ENCODE assay signal across 28 cellular contexts in genomic region chr5:109319351-109319750, GRCh38.
"Had no signal": no experiment of that assay in that cellular context is flagged by ENCODE, and none has a peak within 500 bp of the region (broad histone marks: within the 10 kb centered on the region; RNA-seq: fewer than 3 reads in every experiment).

No MANE protein-coding gene starts in this region.

- H3K4me2 ChIP-seq: neural progenitor cell, smooth muscle cell had no signal

- ATAC-seq: natural killer cell; psoas muscle; right cardiac atrium; sciatic nerve; stimulated activated memory B cell treated with anti-CD40 and anti-IgM and Interleukin-4, amounts not matched to agents 10 μg/mL and 1 μg/mL and 100 μg/mL, for 72 hours; stimulated activated naive CD8-positive, alpha-beta T cell treated with anti-CD3 and anti-CD28 coated beads, Interleukin-15, amount 100 ng/mL, for 72 hours; stimulated activated naive CD8-positive, alpha-beta T cell treated with anti-CD3 and anti-CD28 coated beads, Interleukin-15, Interleukin-2, amounts not matched to agents 100 U/mL and 50 U/mL, for 24 hours had no signal

- H3K9ac ChIP-seq: neural progenitor cell, parathyroid adenoma had no signal

- H3K9me3 ChIP-seq: ovary, psoas muscle, spleen, suprapubic skin, testis, tibial artery, transverse colon, upper lobe of right lung, uterus had no signal

- DNase-seq: natural killer cell; occipital lobe; ovary; posterior cingulate gyrus; psoas muscle; right cardiac atrium; spleen; stimulated activated CD4-positive, alpha-beta T cell treated with anti-CD3 and anti-CD28 coated beads, Interleukin-12 subunit alpha, Interleukin-12 subunit beta, amount 100 ng/mL, for 4 hours; stimulated activated CD4-positive, alpha-beta T cell treated with anti-CD3 and anti-CD28 coated beads, Interleukin-1b, Interleukin-23, amount 100 ng/mL, for 48 hours; stimulated activated CD4-positive, alpha-beta T cell treated with anti-CD3 and anti-CD28 coated beads, Interleukin-4, amount 100 ng/mL, for 1 hour; stimulated activated CD4-positive, alpha-beta T cell treated with anti-CD3 and anti-CD28 coated beads, Interleukin-4, amount 100 ng/mL, for 4 hours; stimulated activated CD8-positive, alpha-beta memory T cell treated with anti-CD3 and anti-CD28 coated beads, Interleukin-4, amount 100 ng/mL, for 48 hours; stimulated activated naive CD4-positive, alpha-beta T cell; stimulated activated naive CD8-positive, alpha-beta T cell treated with anti-CD3 and anti-CD28 coated beads, Interleukin-15, amount 100 ng/mL, for 72 hours; stimulated activated naive CD8-positive, alpha-beta T cell treated with anti-CD3 and anti-CD28 coated beads, Interleukin-15, Interleukin-2, amounts not matched to agents 100 U/mL and 50 U/mL, for 24 hours; substantia nigra; testis; tibial artery; transverse colon; upper lobe of right lung; uterus had no signal

- H3K27me3 ChIP-seq: neural progenitor cell, ovary, spleen, suprapubic skin, testis, tibial artery, transverse colon, upper lobe of right lung, uterus had no signal

- H3K4me3 ChIP-seq: neural progenitor cell, ovary, psoas muscle, skin epidermis, smooth muscle cell, spleen, suprapubic skin, testis, tibial artery, transverse colon, upper lobe of right lung, uterus had no signal

- H3K4me1 ChIP-seq: parathyroid adenoma, suprapubic skin, transverse colon, upper lobe of right lung, uterus had no signal

- H2AFZ ChIP-seq: neural progenitor cell, parathyroid adenoma had no signal

- H3K36me3 ChIP-seq: neural progenitor cell, ovary, suprapubic skin, tibial artery, transverse colon, upper lobe of right lung, uterus had no signal

- H3K27ac ChIP-seq: neural progenitor cell, ovary, parathyroid adenoma, psoas muscle, skin epidermis, spleen, suprapubic skin, testis, tibial artery, transverse colon, upper lobe of right lung, uterus had no signal
